Comparison of ENCODE assay signal across 8 cellular contexts in genomic region chr15:76345880-76346665, GRCh38. TPM values are rescaled to one million over a fixed set of nuclear protein-coding genes. Genes with fewer than 3 reads are reported as not detected.
DNase-seq lines count a peak whose midpoint lies in the region; ATAC-seq, FAIRE-seq and TF ChIP-seq lines count a peak whose summit lies in the region.

No MANE protein-coding gene starts in this region.

- ATAC-seq in HG03354 (IDR thresholded peaks at IDR 0.05; ENCODE audit: poor library complexity, severe bottlenecking, unreplicated experiment) (no peak), GM18861 (IDR thresholded peaks at IDR 0.05; ENCODE audit: unreplicated experiment) (no peak)

- DNase-seq in NCI-H748 (lab: John Stamatoyannopoulos, UW; ENCODE audit: unreplicated experiment) (peak; percentile 12), NCI-H748 treated with DMSO at 0.1 percent for 48 hours (lab: John Stamatoyannopoulos, UW) (no peak), left ventricle myocardium inferior (no peak), skeletal muscle cell (ENCODE audit: low read depth) (no peak), kidney (no peak)
- DNase-seq in T-helper 2 cell treated with Interferon-gamma antibody and Interleukin-4, amounts not matched to agents 5 μg/mL and 100 μg/mL, for 36 hours (ENCODE audit: low spot score) = no peak

- FAIRE-seq in kidney (lab: Jason Lieb, UNC) = no peak

- peaks cover 90% of the 10 kb centered on the region for H3K27me3 ChIP-seq in left ventricle myocardium inferior (ENCODE audit: low read depth)

- peaks cover 9% of the 10 kb centered on the region for H3K36me3 Mint-ChIP-seq in T-helper 2 cell treated with Interferon-gamma antibody and Interleukin-4, amounts not matched to agents 5 μg/mL and 100 μg/mL, for 36 hours (ENCODE audit: low read depth)

- peak overlapping the region; percentile 10 for H3K27ac Mint-ChIP-seq in T-helper 2 cell treated with Interferon-gamma antibody and Interleukin-4, amounts not matched to agents 5 μg/mL and 100 μg/mL, for 36 hours

- H3K9me3 ChIP-seq in left ventricle myocardium inferior (replicated peaks) = no peaks in the 10 kb centered on the region
- H3K9me3 ChIP-seq in kidney (ENCODE audit: control insufficient read depth in 1 of 2, low read length in 2 of 2) = peaks cover 0 to 5% of the 10 kb centered on the region in 2 donors

- TF ChIP-seq CTCF in left ventricle myocardium inferior (IDR thresholded peaks at IDR 0.05; ENCODE audit: borderline replicate concordance) (no peak), kidney (IDR thresholded peaks at IDR 0.05; ENCODE audit: borderline replicate concordance, extremely low read depth, insufficient read depth) (no peak)

- no peak overlapping the region for H3K27ac ChIP-seq in left ventricle myocardium inferior (replicated peaks)
- H3K27ac ChIP-seq in kidney (ENCODE audit: low read depth in 2 of 2, low read length in 2 of 2) = no peak overlapping the region

- no peaks in the 10 kb centered on the region for H3K9me3 Mint-ChIP-seq in T-helper 2 cell treated with Interferon-gamma antibody and Interleukin-4, amounts not matched to agents 5 μg/mL and 100 μg/mL, for 36 hours

- peaks cover 75% of the 10 kb centered on the region for H3K27me3 Mint-ChIP-seq in T-helper 2 cell treated with Interferon-gamma antibody and Interleukin-4, amounts not matched to agents 5 μg/mL and 100 μg/mL, for 36 hours (ENCODE audit: low read depth)

- H3K4me3 ChIP-seq in left ventricle myocardium inferior (peak overlapping the region; percentile 60), skeletal muscle cell (ENCODE audit: low read depth, low read length) (peak overlapping the region; percentile 43), kidney (ENCODE audit: low read length in 2 of 2) (peak overlapping the region in 1 of 2 donors; percentile 9)

- H3K4me1 Mint-ChIP-seq in T-helper 2 cell treated with Interferon-gamma antibody and Interleukin-4, amounts not matched to agents 5 μg/mL and 100 μg/mL, for 36 hours (ENCODE audit: low read depth) = peaks cover 10% of the 10 kb centered on the region

- peaks cover 15% of the 10 kb centered on the region for H3K36me3 ChIP-seq in left ventricle myocardium inferior
- no peaks in the 10 kb centered on the region for H3K36me3 ChIP-seq in kidney (ENCODE audit: control insufficient read depth in 1 of 2, insufficient read depth in 2 of 2, low read length in 2 of 2)

- no peak overlapping the region for H3K9ac ChIP-seq in kidney (ENCODE audit: low read length in 2 of 2)

- H3K4me3 Mint-ChIP-seq in T-helper 2 cell treated with Interferon-gamma antibody and Interleukin-4, amounts not matched to agents 5 μg/mL and 100 μg/mL, for 36 hours = peak overlapping the region; percentile 66

- H3K4me1 ChIP-seq in left ventricle myocardium inferior = peaks cover 43% of the 10 kb centered on the region
- peaks cover 0 to 4% of the 10 kb centered on the region in 2 donors for H3K4me1 ChIP-seq in kidney (ENCODE audit: control insufficient read depth in 1 of 2, insufficient read depth in 1 of 2, low read depth in 1 of 2, low read length in 2 of 2)

- intact Hi-C loops in left ventricle myocardium inferior (cut with micrococcal nuclease) = no loop called here
- intact Hi-C loops in kidney (cut with DNase I) = no loop called here

RNA-seq across cellular contexts. Expression of gene ISL2, which starts 9.5 kb away (rescaled TPM):
- total RNA-seq in left ventricle myocardium inferior = not detected
- total RNA-seq in kidney = 0.44 TPM
- polyA plus RNA-seq in kidney (ENCODE audit: insufficient read depth, low read depth, low replicate concordance) = not detected

RNA-seq across cellular contexts. Expression of gene ETFA, which starts 34.8 kb away (rescaled TPM):
- total RNA-seq in left ventricle myocardium inferior = 511 TPM
- 90.1 TPM for total RNA-seq in kidney
- 261 TPM for polyA plus RNA-seq in kidney (ENCODE audit: insufficient read depth, low read depth, low replicate concordance)
